23 cellular contexts compared by ENCODE assay signal in the genomic region with DNA sequence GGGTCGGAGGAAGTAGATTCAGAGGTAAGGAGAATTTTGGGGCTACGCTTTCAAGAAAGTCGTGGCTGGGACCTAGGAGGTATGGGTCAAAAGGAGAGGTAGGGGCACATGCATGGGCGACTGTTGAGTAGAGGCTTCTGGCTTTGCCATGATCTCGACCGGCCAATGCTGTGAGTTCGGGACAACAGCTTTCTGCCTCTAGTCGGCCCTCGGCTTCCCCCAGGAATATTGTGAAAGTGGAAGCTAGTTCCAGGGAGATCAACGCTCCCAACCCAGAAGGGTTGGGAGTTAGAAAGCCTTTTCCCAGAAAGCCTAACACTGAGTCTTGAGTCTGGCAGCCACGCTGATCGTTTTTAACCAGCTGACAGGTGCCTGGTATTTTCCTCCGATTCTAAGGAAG.
"Had no signal": no experiment of that assay in that cellular context is flagged by ENCODE, and none has a peak within 500 bp of the region (broad histone marks: within the 10 kb centered on the region; RNA-seq: fewer than 3 reads in every experiment).

No MANE protein-coding gene starts in this region.

- H3K27ac Mint-ChIP-seq: dendritic cell treated with granulocyte-macrophage colony-stimulating factor and Interleukin-4, amounts not matched to agents 40 ng/mL and 50 ng/mL, for 4 days; effector memory CD8-positive, alpha-beta T cell; endodermal cell had no signal

- H3K27me3 ChIP-seq: colonic mucosa, dorsolateral prefrontal cortex, esophagus squamous epithelium, foreskin keratinocyte, gastrocnemius medialis, gastroesophageal sphincter had no signal

- H3K4me1 ChIP-seq: colonic mucosa, esophagus squamous epithelium, foreskin keratinocyte, gastrocnemius medialis, gastroesophageal sphincter had no signal

- H3K9me3 ChIP-seq: colonic mucosa had no signal

- H3K4me3 Mint-ChIP-seq: dendritic cell treated with granulocyte-macrophage colony-stimulating factor and Interleukin-4, amounts not matched to agents 40 ng/mL and 50 ng/mL, for 4 days; effector memory CD8-positive, alpha-beta T cell; endodermal cell had no signal

- H3K27ac ChIP-seq: colonic mucosa, coronary artery, dorsolateral prefrontal cortex, epithelial cell of prostate, esophagus squamous epithelium, foreskin keratinocyte, gastrocnemius medialis, gastroesophageal sphincter had no signal

- H3K36me3 ChIP-seq: colonic mucosa, gastrocnemius medialis had no signal

- ATAC-seq: effector memory CD8-positive, alpha-beta T cell; esophagus mucosa; foreskin keratinocyte; gastrocnemius medialis; gastroesophageal sphincter had no signal

- H3K4me1 Mint-ChIP-seq: endodermal cell had no signal

- H3K27me3 Mint-ChIP-seq: dendritic cell treated with granulocyte-macrophage colony-stimulating factor and Interleukin-4, amounts not matched to agents 40 ng/mL and 50 ng/mL, for 4 days; effector memory CD8-positive, alpha-beta T cell had no signal

- DNase-seq: cerebellar nuclear complex; colonic mucosa; cortex of kidney; dermis blood vessel endothelial cell; dorsolateral prefrontal cortex; effector CD4-positive, alpha-beta T cell; effector CD8-positive, alpha-beta T cell; effector memory CD4-positive, alpha-beta T cell; effector memory CD8-positive, alpha-beta T cell; erythroblast; esophagus squamous epithelium; foreskin fibroblast; foreskin keratinocyte; foreskin melanocyte; gastrocnemius medialis; glutamatergic neuron; head of caudate nucleus had no signal

- H3K4me3 ChIP-seq: colonic mucosa, coronary artery, dorsolateral prefrontal cortex, esophagus squamous epithelium, gastrocnemius medialis, gastroesophageal sphincter had no signal
